ENCODE assay signal across 17 cellular contexts in genomic region chr4:66108898-66109297, GRCh38.
DNase-seq lines count a peak whose midpoint lies in the region; ATAC-seq and TF ChIP-seq lines count a peak whose summit lies in the region.
"Had no signal": no experiment of that assay in that cellular context is flagged by ENCODE, and none has a peak within 500 bp of the region (broad histone marks: within the 10 kb centered on the region; RNA-seq: fewer than 3 reads in every experiment).

No MANE protein-coding gene starts in this region.

- intact Hi-C loops in posterior vena cava (cut with DNase I) = no loop called here

- no peak overlapping the region for H3K27ac Mint-ChIP-seq in endothelial cell (ENCODE audit: unreplicated experiment)
- H3K27ac Mint-ChIP-seq in nephron progenitor cell = no peak overlapping the region
- H3K27ac Mint-ChIP-seq in T-cell = no peak overlapping the region
- H3K27ac Mint-ChIP-seq: CD4-positive, alpha-beta memory T cell had no signal

- DNase-seq in LHCN-M2 (ENCODE audit: low read depth) (peak; percentile 12), endothelial cell (ENCODE audit: low spot score) (no peak), nephron progenitor cell (no peak), posterior vena cava (ENCODE audit: low spot score) (no peak), T-cell (no peak), dermis blood vessel endothelial cell (no peak), Ammon's horn (ENCODE audit: low spot score) (no peak)
- DNase-seq: BE2C; Calu3; CD4-positive, alpha-beta memory T cell; DMS53; MV-4-11; NCI-H1436; NCI-H2029; NCI-H2171 treated with DMSO at 0.1 percent for 48 hours; NCI-H446 treated with DMSO at 0.1 percent for 48 hours; SJCRH30 had no signal

- H3K4me1 Mint-ChIP-seq in endothelial cell (ENCODE audit: unreplicated experiment) = no peaks in the 10 kb centered on the region
- no peaks in the 10 kb centered on the region for H3K4me1 Mint-ChIP-seq in nephron progenitor cell
- no peaks in the 10 kb centered on the region for H3K4me1 Mint-ChIP-seq in T-cell
- H3K4me1 Mint-ChIP-seq: CD4-positive, alpha-beta memory T cell had no signal

- H3K27me3 Mint-ChIP-seq in endothelial cell (ENCODE audit: unreplicated experiment) (no peaks in the 10 kb centered on the region), nephron progenitor cell (ENCODE audit: low read depth, poor library complexity) (no peaks in the 10 kb centered on the region), T-cell (no peaks in the 10 kb centered on the region)
- H3K27me3 Mint-ChIP-seq: CD4-positive, alpha-beta memory T cell had no signal

- H3K36me3 Mint-ChIP-seq in endothelial cell (ENCODE audit: low read depth, unreplicated experiment) (no peaks in the 10 kb centered on the region), nephron progenitor cell (ENCODE audit: low read depth) (no peaks in the 10 kb centered on the region), T-cell (no peaks in the 10 kb centered on the region)
- H3K36me3 Mint-ChIP-seq: CD4-positive, alpha-beta memory T cell had no signal

- H3K4me3 Mint-ChIP-seq in endothelial cell (ENCODE audit: unreplicated experiment) (no peak overlapping the region), nephron progenitor cell (no peak overlapping the region), T-cell (no peak overlapping the region)
- H3K4me3 Mint-ChIP-seq: CD4-positive, alpha-beta memory T cell had no signal

- POLR2A ChIA-PET in T-cell (lab: Charles Lee) = no interaction called here

- TF ChIP-seq CTCF in endothelial cell (IDR thresholded peaks at IDR 0.05; ENCODE audit: unreplicated experiment) = peak; percentile 28
- TF ChIP-seq CTCF in nephron progenitor cell (IDR thresholded peaks at IDR 0.05) = peak; percentile 10

- CTCF ChIA-PET in T-cell (lab: Charles Lee) = no interaction called here

- no peak for ATAC-seq in T-cell (replicated peaks in 1 of 4)

- H3K9me3 Mint-ChIP-seq in endothelial cell (ENCODE audit: unreplicated experiment) = no peaks in the 10 kb centered on the region
- H3K9me3 Mint-ChIP-seq in nephron progenitor cell = peaks cover 14% of the 10 kb centered on the region
- H3K9me3 Mint-ChIP-seq in T-cell = peaks cover 5 to 27% (median 5%) of the 10 kb centered on the region in 3 donors
